1 cellular context compared by ENCODE assay signal in the genomic region with DNA sequence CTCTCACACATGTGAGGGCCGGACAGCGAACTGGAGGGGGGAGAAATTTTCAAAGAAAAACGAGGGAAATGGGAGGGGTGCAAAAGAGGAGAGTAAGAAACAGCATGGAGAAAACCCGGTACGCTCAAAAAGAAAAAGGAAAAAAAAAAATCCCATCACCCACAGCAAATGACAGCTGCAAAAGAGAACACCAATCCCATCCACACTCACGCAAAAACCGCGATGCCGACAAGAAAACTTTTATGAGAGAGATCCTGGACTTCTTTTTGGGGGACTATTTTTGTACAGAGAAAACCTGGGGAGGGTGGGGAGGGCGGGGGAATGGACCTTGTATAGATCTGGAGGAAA.
TF ChIP-seq lines count a peak whose summit lies in the region.

No MANE protein-coding gene starts in this region.

TF ChIP-seq in SK-N-SH, 30 proteins besides CTCF, POLR2A, EP300 and RAD21 (continued from another document):
- TF ChIP-seq, protein P1, sequence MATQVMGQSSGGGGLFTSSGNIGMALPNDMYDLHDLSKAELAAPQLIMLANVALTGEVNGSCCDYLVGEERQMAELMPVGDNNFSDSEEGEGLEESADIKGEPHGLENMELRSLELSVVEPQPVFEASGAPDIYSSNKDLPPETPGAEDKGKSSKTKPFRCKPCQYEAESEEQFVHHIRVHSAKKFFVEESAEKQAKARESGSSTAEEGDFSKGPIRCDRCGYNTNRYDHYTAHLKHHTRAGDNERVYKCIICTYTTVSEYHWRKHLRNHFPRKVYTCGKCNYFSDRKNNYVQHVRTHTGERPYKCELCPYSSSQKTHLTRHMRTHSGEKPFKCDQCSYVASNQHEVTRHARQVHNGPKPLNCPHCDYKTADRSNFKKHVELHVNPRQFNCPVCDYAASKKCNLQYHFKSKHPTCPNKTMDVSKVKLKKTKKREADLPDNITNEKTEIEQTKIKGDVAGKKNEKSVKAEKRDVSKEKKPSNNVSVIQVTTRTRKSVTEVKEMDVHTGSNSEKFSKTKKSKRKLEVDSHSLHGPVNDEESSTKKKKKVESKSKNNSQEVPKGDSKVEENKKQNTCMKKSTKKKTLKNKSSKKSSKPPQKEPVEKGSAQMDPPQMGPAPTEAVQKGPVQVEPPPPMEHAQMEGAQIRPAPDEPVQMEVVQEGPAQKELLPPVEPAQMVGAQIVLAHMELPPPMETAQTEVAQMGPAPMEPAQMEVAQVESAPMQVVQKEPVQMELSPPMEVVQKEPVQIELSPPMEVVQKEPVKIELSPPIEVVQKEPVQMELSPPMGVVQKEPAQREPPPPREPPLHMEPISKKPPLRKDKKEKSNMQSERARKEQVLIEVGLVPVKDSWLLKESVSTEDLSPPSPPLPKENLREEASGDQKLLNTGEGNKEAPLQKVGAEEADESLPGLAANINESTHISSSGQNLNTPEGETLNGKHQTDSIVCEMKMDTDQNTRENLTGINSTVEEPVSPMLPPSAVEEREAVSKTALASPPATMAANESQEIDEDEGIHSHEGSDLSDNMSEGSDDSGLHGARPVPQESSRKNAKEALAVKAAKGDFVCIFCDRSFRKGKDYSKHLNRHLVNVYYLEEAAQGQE (IDR thresholded peaks at IDR 0.05; ENCODE audit: low read depth, low read length): no peak
- no peak for TF ChIP-seq EZH2phosphoT487 (IDR thresholded peaks at IDR 0.05; ENCODE audit: borderline replicate concordance, low read depth)
- TF ChIP-seq, protein P2, sequence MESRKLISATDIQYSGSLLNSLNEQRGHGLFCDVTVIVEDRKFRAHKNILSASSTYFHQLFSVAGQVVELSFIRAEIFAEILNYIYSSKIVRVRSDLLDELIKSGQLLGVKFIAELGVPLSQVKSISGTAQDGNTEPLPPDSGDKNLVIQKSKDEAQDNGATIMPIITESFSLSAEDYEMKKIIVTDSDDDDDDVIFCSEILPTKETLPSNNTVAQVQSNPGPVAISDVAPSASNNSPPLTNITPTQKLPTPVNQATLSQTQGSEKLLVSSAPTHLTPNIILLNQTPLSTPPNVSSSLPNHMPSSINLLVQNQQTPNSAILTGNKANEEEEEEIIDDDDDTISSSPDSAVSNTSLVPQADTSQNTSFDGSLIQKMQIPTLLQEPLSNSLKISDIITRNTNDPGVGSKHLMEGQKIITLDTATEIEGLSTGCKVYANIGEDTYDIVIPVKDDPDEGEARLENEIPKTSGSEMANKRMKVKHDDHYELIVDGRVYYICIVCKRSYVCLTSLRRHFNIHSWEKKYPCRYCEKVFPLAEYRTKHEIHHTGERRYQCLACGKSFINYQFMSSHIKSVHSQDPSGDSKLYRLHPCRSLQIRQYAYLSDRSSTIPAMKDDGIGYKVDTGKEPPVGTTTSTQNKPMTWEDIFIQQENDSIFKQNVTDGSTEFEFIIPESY (IDR thresholded peaks at IDR 0.05; ENCODE audit: borderline replicate concordance, low read depth): no peak
- no peak for TF ChIP-seq ELF1 (IDR thresholded peaks at IDR 0.05)
- TF ChIP-seq FOXM1 (IDR thresholded peaks at IDR 0.05; ENCODE audit: low read depth): no peak
- no peak for TF ChIP-seq CHD2 (IDR thresholded peaks at IDR 0.05; ENCODE audit: low read length, partially characterized antibody)
- no peak for TF ChIP-seq POLR2AphosphoS5 (IDR thresholded peaks at IDR 0.05; ENCODE audit: low read depth, low read length)
- no peak for TF ChIP-seq JUND (IDR thresholded peaks at IDR 0.05)
